In genomic region chr7:94183289-94183749, GRCh38 we compare ENCODE assay signal across 10 cellular contexts.
DNase-seq lines count a peak whose midpoint lies in the region; ATAC-seq and TF ChIP-seq lines count a peak whose summit lies in the region.
"Had no signal": no experiment of that assay in that cellular context is flagged by ENCODE, and none has a peak within 500 bp of the region (broad histone marks: within the 10 kb centered on the region; RNA-seq: fewer than 3 reads in every experiment).

No MANE protein-coding gene starts in this region.

- H3K4me3 Mint-ChIP-seq in endothelial cell (ENCODE audit: unreplicated experiment), result no peak overlapping the region
- no peak overlapping the region for H3K4me3 Mint-ChIP-seq in natural killer cell treated with Interleukin-12 subunit alpha and Interleukin-12 subunit beta and Interleukin-15 and Interleukin-18, amount 100 ng/mL, for 72 hours
- H3K4me3 Mint-ChIP-seq: activated naive CD4-positive, alpha-beta T cell treated with anti-CD3 and anti-CD28 coated beads for 36 hours had no signal

- TF ChIP-seq CTCF in AG09319 (IDR thresholded peaks at IDR 0.05; ENCODE audit: low read depth, low read length) (peak; percentile 12), endothelial cell (IDR thresholded peaks at IDR 0.05; ENCODE audit: unreplicated experiment) (no peak)

- peaks cover 1% of the 10 kb centered on the region for H3K27me3 Mint-ChIP-seq in endothelial cell (ENCODE audit: unreplicated experiment)
- H3K27me3 Mint-ChIP-seq in natural killer cell treated with Interleukin-12 subunit alpha and Interleukin-12 subunit beta and Interleukin-15 and Interleukin-18, amount 100 ng/mL, for 72 hours, result peaks cover 2 to 13% of the 10 kb centered on the region in 2 donors

- H3K27ac Mint-ChIP-seq in endothelial cell (ENCODE audit: unreplicated experiment), result peak overlapping the region; percentile 89
- H3K27ac Mint-ChIP-seq in natural killer cell treated with Interleukin-12 subunit alpha and Interleukin-12 subunit beta and Interleukin-15 and Interleukin-18, amount 100 ng/mL, for 72 hours, result no peak overlapping the region
- H3K27ac Mint-ChIP-seq: activated naive CD4-positive, alpha-beta T cell treated with anti-CD3 and anti-CD28 coated beads for 36 hours had no signal

- H3K9me3 Mint-ChIP-seq in endothelial cell (ENCODE audit: unreplicated experiment), result no peaks in the 10 kb centered on the region
- H3K9me3 Mint-ChIP-seq in natural killer cell treated with Interleukin-12 subunit alpha and Interleukin-12 subunit beta and Interleukin-15 and Interleukin-18, amount 100 ng/mL, for 72 hours, result peaks cover 6% of the 10 kb centered on the region
- H3K9me3 Mint-ChIP-seq: activated naive CD4-positive, alpha-beta T cell treated with anti-CD3 and anti-CD28 coated beads for 36 hours had no signal

- H3K27ac ChIP-seq in muscle layer of duodenum (ENCODE audit: low read length), result peak overlapping the region; percentile 58

- H3K36me3 ChIP-seq in muscle layer of duodenum (ENCODE audit: control insufficient read depth in 1 of 2, insufficient read depth in 2 of 2, low read length in 2 of 2), result no peaks in the 10 kb centered on the region

- H3K27me3 ChIP-seq in muscle layer of duodenum (ENCODE audit: low read depth, low read length), result no peaks in the 10 kb centered on the region

- no peaks in the 10 kb centered on the region for H3K36me3 Mint-ChIP-seq in endothelial cell (ENCODE audit: low read depth, unreplicated experiment)
- no peaks in the 10 kb centered on the region for H3K36me3 Mint-ChIP-seq in natural killer cell treated with Interleukin-12 subunit alpha and Interleukin-12 subunit beta and Interleukin-15 and Interleukin-18, amount 100 ng/mL, for 72 hours

- H3K4me1 Mint-ChIP-seq in endothelial cell (ENCODE audit: unreplicated experiment), result peaks cover 9% of the 10 kb centered on the region
- peaks cover 0 to 3% of the 10 kb centered on the region in 2 donors for H3K4me1 Mint-ChIP-seq in natural killer cell treated with Interleukin-12 subunit alpha and Interleukin-12 subunit beta and Interleukin-15 and Interleukin-18, amount 100 ng/mL, for 72 hours (ENCODE audit: low read depth in 2 of 2)

- no peaks in the 10 kb centered on the region for H3K9me3 ChIP-seq in muscle layer of duodenum (ENCODE audit: control insufficient read depth in 1 of 2, low read length in 2 of 2)

- ATAC-seq in natural killer cell treated with Interleukin-12 subunit alpha and Interleukin-12 subunit beta and Interleukin-15 and Interleukin-18, amount 100 ng/mL, for 72 hours, result no peak

- DNase-seq in AG09319 (ENCODE audit: extremely low read depth, low read depth) (peak; percentile 96), MV-4-11 (lab: John Stamatoyannopoulos, UW) (peak; percentile 68), endothelial cell (ENCODE audit: low spot score) (no peak), NCI-H1105 treated with DMSO at 0.1 percent for 48 hours (lab: John Stamatoyannopoulos, UW) (no peak), NCI-H1048 (lab: John Stamatoyannopoulos, UW) (no peak)
- DNase-seq in natural killer cell treated with Interleukin-12 subunit alpha and Interleukin-12 subunit beta and Interleukin-15 and Interleukin-18, amount 100 ng/mL, for 72 hours (ENCODE audit: low spot score), result no peak
- no peak for DNase-seq in stimulated activated CD4-positive, alpha-beta T cell treated with anti-CD3 and anti-CD28 coated beads, Interleukin-2, amount 100 ng/mL, for 24 hours
- DNase-seq: activated naive CD4-positive, alpha-beta T cell treated with anti-CD3 and anti-CD28 coated beads for 36 hours; Kasumi-1 had no signal

- H3K4me3 ChIP-seq in muscle layer of duodenum (ENCODE audit: low read depth in 1 of 2, low read length in 2 of 2), result no peak overlapping the region

- no peaks in the 10 kb centered on the region for H3K4me1 ChIP-seq in muscle layer of duodenum (ENCODE audit: control insufficient read depth in 1 of 2, insufficient read depth in 2 of 2, low read length in 2 of 2)

Comparison
In these comparisons a context has a peak if more than half of its experiments do, and no peak if none do; other contexts are left out.
1. DNase-seq: peak in AG09319 (single experiment) and MV-4-11 (single experiment); none in endothelial cell (single experiment), NCI-H1105 treated with DMSO at 0.1 percent for 48 hours (single experiment), natural killer cell treated with Interleukin-12 subunit alpha and Interleukin-12 subunit beta and Interleukin-15 and Interleukin-18, amount 100 ng/mL, for 72 hours (single experiment), stimulated activated CD4-positive, alpha-beta T cell treated with anti-CD3 and anti-CD28 coated beads, Interleukin-2, amount 100 ng/mL, for 24 hours (0 of 2) and NCI-H1048 (single experiment).